ENCODE assay signal across 15 cellular contexts in the genomic region with DNA sequence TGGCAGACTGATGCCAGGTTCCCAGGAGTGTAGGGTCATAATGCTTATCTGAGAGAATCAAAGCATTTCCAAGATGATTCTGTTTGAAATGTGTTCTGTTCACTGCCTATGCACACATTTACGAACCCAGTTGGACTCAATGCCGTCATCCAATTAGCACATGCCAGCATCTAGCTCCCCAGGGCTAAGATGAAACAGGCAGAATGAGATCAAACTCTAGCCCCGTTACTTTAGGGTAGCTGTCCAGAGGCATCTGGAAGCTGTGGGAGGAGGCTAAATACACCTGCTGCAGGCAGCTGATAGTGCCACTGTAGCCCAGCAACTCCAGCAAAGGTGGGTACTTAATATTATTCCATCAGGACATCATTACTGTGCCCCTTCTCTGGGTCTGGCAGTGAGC.
"Had no signal": no experiment of that assay in that cellular context is flagged by ENCODE, and none has a peak within 500 bp of the region (broad histone marks: within the 10 kb centered on the region; RNA-seq: fewer than 3 reads in every experiment).

No MANE protein-coding gene starts in this region.

- DNase-seq: foreskin keratinocyte; immature natural killer cell; left cardiac atrium; left ventricle myocardium superior; mesenchymal stem cell; midbrain; nucleus accumbens; ovary; sigmoid colon; stimulated activated CD4-positive, alpha-beta T cell treated with anti-CD3 and anti-CD28 coated beads, Interleukin-2, amount 100 ng/mL, for 24 hours; stimulated activated CD4-positive, alpha-beta T cell treated with anti-CD3 and anti-CD28 coated beads, Interleukin-4, amount 100 ng/mL, for 4 hours; stimulated activated naive CD4-positive, alpha-beta T cell treated with Interleukin-2 at 50 U/mL for 16 hours had no signal

- H3K4me3 Mint-ChIP-seq: dendritic cell treated with granulocyte-macrophage colony-stimulating factor and Interleukin-4, amounts not matched to agents 40 ng/mL and 50 ng/mL, for 4 days; immature natural killer cell; natural killer cell treated with Interleukin-12 subunit alpha and Interleukin-12 subunit beta and Interleukin-15 and Interleukin-18, amount 100 ng/mL, for 72 hours; neural progenitor cell had no signal

- H3K9me3 Mint-ChIP-seq: dendritic cell treated with granulocyte-macrophage colony-stimulating factor and Interleukin-4, amounts not matched to agents 40 ng/mL and 50 ng/mL, for 4 days; natural killer cell treated with Interleukin-12 subunit alpha and Interleukin-12 subunit beta and Interleukin-15 and Interleukin-18, amount 100 ng/mL, for 72 hours; neural progenitor cell had no signal

- H3K27me3 Mint-ChIP-seq: dendritic cell treated with granulocyte-macrophage colony-stimulating factor and Interleukin-4, amounts not matched to agents 40 ng/mL and 50 ng/mL, for 4 days had no signal

- ATAC-seq: foreskin keratinocyte; left cardiac atrium; left ventricle myocardium superior; natural killer cell treated with Interleukin-12 subunit alpha and Interleukin-12 subunit beta and Interleukin-15 and Interleukin-18, amount 100 ng/mL, for 72 hours had no signal

- H3K36me3 Mint-ChIP-seq: immature natural killer cell; natural killer cell treated with Interleukin-12 subunit alpha and Interleukin-12 subunit beta and Interleukin-15 and Interleukin-18, amount 100 ng/mL, for 72 hours; neural progenitor cell had no signal

- H3K4me1 Mint-ChIP-seq: immature natural killer cell had no signal

- H3K27ac Mint-ChIP-seq: dendritic cell treated with granulocyte-macrophage colony-stimulating factor and Interleukin-4, amounts not matched to agents 40 ng/mL and 50 ng/mL, for 4 days; immature natural killer cell; natural killer cell treated with Interleukin-12 subunit alpha and Interleukin-12 subunit beta and Interleukin-15 and Interleukin-18, amount 100 ng/mL, for 72 hours; neural progenitor cell had no signal
